In genomic region chr2:217157581-217157980, GRCh38 we compare ENCODE assay signal across 1 cellular context.
TF ChIP-seq lines count a peak whose summit lies in the region.

No MANE protein-coding gene starts in this region.

TF ChIP-seq in IMR-90, 13 proteins besides CTCF, POLR2A, EP300 and RAD21 (continued from another document):
- TF ChIP-seq FOS (IDR thresholded peaks at IDR 0.05; ENCODE audit: low read depth, low read length): no peak
- no peak for TF ChIP-seq RCOR1 (IDR thresholded peaks at IDR 0.05; ENCODE audit: insufficient replicate concordance, low read length)
- TF ChIP-seq SMC3 (IDR thresholded peaks at IDR 0.05; ENCODE audit: low read depth, low read length): no peak
- no peak for TF ChIP-seq CEBPB (IDR thresholded peaks at IDR 0.05; ENCODE audit: low read depth, low read length)
- TF ChIP-seq, protein P1, sequence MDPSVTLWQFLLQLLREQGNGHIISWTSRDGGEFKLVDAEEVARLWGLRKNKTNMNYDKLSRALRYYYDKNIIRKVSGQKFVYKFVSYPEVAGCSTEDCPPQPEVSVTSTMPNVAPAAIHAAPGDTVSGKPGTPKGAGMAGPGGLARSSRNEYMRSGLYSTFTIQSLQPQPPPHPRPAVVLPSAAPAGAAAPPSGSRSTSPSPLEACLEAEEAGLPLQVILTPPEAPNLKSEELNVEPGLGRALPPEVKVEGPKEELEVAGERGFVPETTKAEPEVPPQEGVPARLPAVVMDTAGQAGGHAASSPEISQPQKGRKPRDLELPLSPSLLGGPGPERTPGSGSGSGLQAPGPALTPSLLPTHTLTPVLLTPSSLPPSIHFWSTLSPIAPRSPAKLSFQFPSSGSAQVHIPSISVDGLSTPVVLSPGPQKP (IDR thresholded peaks at IDR 0.05; ENCODE audit: borderline replicate concordance, low read depth, low read length): no peak
- TF ChIP-seq CHD1 (IDR thresholded peaks at IDR 0.05; ENCODE audit: low read depth, low read length): no peak
